ENCODE assay signal across 23 cellular contexts in genomic region chr3:4264040-4264439, GRCh38.
"Had no signal": no experiment of that assay in that cellular context is flagged by ENCODE, and none has a peak within 500 bp of the region (broad histone marks: within the 10 kb centered on the region; RNA-seq: fewer than 3 reads in every experiment).

No MANE protein-coding gene starts in this region.

- H3K4me2 ChIP-seq: hepatocyte had no signal

- H3K27me3 ChIP-seq: hepatocyte, right atrium auricular region, sigmoid colon, spleen, suprapubic skin, tibial artery, upper lobe of right lung had no signal

- H3K27me3 Mint-ChIP-seq: naive thymus-derived CD4-positive, alpha-beta T cell; natural killer cell treated with Interleukin-12 subunit alpha and Interleukin-12 subunit beta and Interleukin-15 and Interleukin-18, amount 100 ng/mL, for 72 hours; progenitor cell of endocrine pancreas; stimulated activated naive CD8-positive, alpha-beta T cell treated with anti-CD3 and anti-CD28 coated beads, Interleukin-15, Interleukin-2, amounts not matched to agents 100 ng/mL and 50 ng/mL, for 24 hours had no signal

- H3K36me3 ChIP-seq: left ventricle myocardium inferior, right atrium auricular region, sigmoid colon, spleen, suprapubic skin, thoracic aorta, tibial artery, upper lobe of right lung had no signal

- H3K4me1 Mint-ChIP-seq: naive thymus-derived CD4-positive, alpha-beta T cell; stimulated activated effector memory CD8-positive, alpha-beta T cell treated with anti-CD3 and anti-CD28 coated beads, Interleukin-12 subunit alpha, Interleukin-12 subunit beta, amount 100 ng/mL, for 72 hours had no signal

- H3K4me3 ChIP-seq: hepatocyte, left ventricle myocardium inferior, lung, mucosa of descending colon, right atrium auricular region, sigmoid colon, spleen, suprapubic skin, thoracic aorta, tibial artery, upper lobe of right lung had no signal

- H3K4me3 Mint-ChIP-seq: naive thymus-derived CD4-positive, alpha-beta T cell; natural killer cell treated with Interleukin-12 subunit alpha and Interleukin-12 subunit beta and Interleukin-15 and Interleukin-18, amount 100 ng/mL, for 72 hours; stimulated activated effector memory CD8-positive, alpha-beta T cell treated with anti-CD3 and anti-CD28 coated beads, Interleukin-12 subunit alpha, Interleukin-12 subunit beta, amount 100 ng/mL, for 72 hours; stimulated activated naive CD8-positive, alpha-beta T cell treated with anti-CD3 and anti-CD28 coated beads, Interleukin-15, Interleukin-2, amounts not matched to agents 100 ng/mL and 50 ng/mL, for 24 hours had no signal

- H3K27ac ChIP-seq: hepatocyte, left ventricle myocardium inferior, right atrium auricular region, sigmoid colon, spleen, suprapubic skin, thoracic aorta, tibial artery, upper lobe of right lung had no signal

- H3K27ac Mint-ChIP-seq: naive thymus-derived CD4-positive, alpha-beta T cell; natural killer cell treated with Interleukin-12 subunit alpha and Interleukin-12 subunit beta and Interleukin-15 and Interleukin-18, amount 100 ng/mL, for 72 hours; progenitor cell of endocrine pancreas; stimulated activated effector memory CD8-positive, alpha-beta T cell treated with anti-CD3 and anti-CD28 coated beads, Interleukin-12 subunit alpha, Interleukin-12 subunit beta, amount 100 ng/mL, for 72 hours; stimulated activated naive CD8-positive, alpha-beta T cell treated with anti-CD3 and anti-CD28 coated beads, Interleukin-15, Interleukin-2, amounts not matched to agents 100 ng/mL and 50 ng/mL, for 24 hours had no signal

- H3K4me1 ChIP-seq: left ventricle myocardium inferior, right atrium auricular region, sigmoid colon, spleen, suprapubic skin, tibial artery, upper lobe of right lung had no signal

- ATAC-seq: mucosa of descending colon; naive thymus-derived CD4-positive, alpha-beta T cell; natural killer cell treated with Interleukin-12 subunit alpha and Interleukin-12 subunit beta and Interleukin-15 and Interleukin-18, amount 100 ng/mL, for 72 hours; stimulated activated effector memory CD8-positive, alpha-beta T cell treated with anti-CD3 and anti-CD28 coated beads, Interleukin-12 subunit alpha, Interleukin-12 subunit beta, amount 100 ng/mL, for 72 hours; upper lobe of right lung had no signal

- H2AFZ ChIP-seq: hepatocyte had no signal

- DNase-seq: islet precursor cell; left ventricle myocardium inferior; midbrain; mucosa of descending colon; naive thymus-derived CD4-positive, alpha-beta T cell; nucleus accumbens; sigmoid colon; small intestine; spleen; stimulated activated CD4-positive, alpha-beta T cell treated with anti-CD3 and anti-CD28 coated beads, Interleukin-4, amount 100 ng/mL, for 24 hours; stimulated activated naive CD4-positive, alpha-beta T cell; tibial artery; trophoblast cell; upper lobe of right lung had no signal

- H3K79me2 ChIP-seq: hepatocyte had no signal

- H3K9me3 ChIP-seq: mucosa of descending colon, right atrium auricular region, suprapubic skin, thoracic aorta, tibial artery, upper lobe of right lung had no signal

- H3K36me3 Mint-ChIP-seq: natural killer cell treated with Interleukin-12 subunit alpha and Interleukin-12 subunit beta and Interleukin-15 and Interleukin-18, amount 100 ng/mL, for 72 hours; stimulated activated effector memory CD8-positive, alpha-beta T cell treated with anti-CD3 and anti-CD28 coated beads, Interleukin-12 subunit alpha, Interleukin-12 subunit beta, amount 100 ng/mL, for 72 hours had no signal

- H3K9me3 Mint-ChIP-seq: natural killer cell treated with Interleukin-12 subunit alpha and Interleukin-12 subunit beta and Interleukin-15 and Interleukin-18, amount 100 ng/mL, for 72 hours; stimulated activated effector memory CD8-positive, alpha-beta T cell treated with anti-CD3 and anti-CD28 coated beads, Interleukin-12 subunit alpha, Interleukin-12 subunit beta, amount 100 ng/mL, for 72 hours; stimulated activated naive CD8-positive, alpha-beta T cell treated with anti-CD3 and anti-CD28 coated beads, Interleukin-15, Interleukin-2, amounts not matched to agents 100 ng/mL and 50 ng/mL, for 24 hours had no signal
